7 cellular contexts compared by ENCODE assay signal in genomic region chr3:88031543-88032148, GRCh38. TPM values are rescaled to one million over a fixed set of nuclear protein-coding genes. Genes with fewer than 3 reads are reported as not detected.
A peak's percentile ranks its signal among the peaks of the same experiment; 100 is the strongest.
DNase-seq lines count a peak whose midpoint lies in the region; ATAC-seq and TF ChIP-seq lines count a peak whose summit lies in the region.

No MANE protein-coding gene starts in this region.

- no peaks in the 10 kb centered on the region for H3K36me3 ChIP-seq in esophagus muscularis mucosa
- H3K36me3 ChIP-seq in osteoblast (ENCODE audit: insufficient read depth, low read length): no peaks in the 10 kb centered on the region

- TF ChIP-seq CTCF in esophagus muscularis mucosa (IDR thresholded peaks at IDR 0.05) (no peak), osteoblast (IDR thresholded peaks at IDR 0.05; ENCODE audit: extremely low read depth, low read depth, low read length) (no peak)

- peaks cover 5 to 14% (median 9%) of the 10 kb centered on the region in 4 donors for H3K4me1 ChIP-seq in esophagus muscularis mucosa
- peaks cover 17% of the 10 kb centered on the region for H3K4me1 ChIP-seq in osteoblast (ENCODE audit: insufficient read depth, low read length)

- no peaks in the 10 kb centered on the region for H3K36me3 Mint-ChIP-seq in T-helper 1 cell treated with Interleukin-12 subunit alpha and Interleukin-12 subunit beta and Interleukin-4 antibody, amounts not matched to agents 30 μg/mL and 1 μg/mL, for 36 hours (ENCODE audit: low read depth)

- no peaks in the 10 kb centered on the region for H3K27me3 Mint-ChIP-seq in T-helper 1 cell treated with Interleukin-12 subunit alpha and Interleukin-12 subunit beta and Interleukin-4 antibody, amounts not matched to agents 30 μg/mL and 1 μg/mL, for 36 hours (ENCODE audit: low read depth)

- WGBS in esophagus muscularis mucosa: 34% methylated on average over 2 of the region's 2 CpGs

- ATAC-seq in GM19467 (IDR thresholded peaks at IDR 0.05; ENCODE audit: unreplicated experiment) (peak; percentile 91), HG03469 (IDR thresholded peaks at IDR 0.05; ENCODE audit: unreplicated experiment) (peak; percentile 79)

- H4K20me1 ChIP-seq in osteoblast (ENCODE audit: insufficient read depth, low read length): no peaks in the 10 kb centered on the region

- DNase-seq in GM04504 (ENCODE audit: low read depth): peak; percentile 5
- no peak for DNase-seq in esophagus muscularis mucosa (ENCODE audit: extremely low spot score)
- peak; percentile 39 for DNase-seq in osteoblast (ENCODE audit: insufficient read length, low spot score, missing footprints)
- no peak for DNase-seq in D341Med (ENCODE audit: low spot score)

- no peaks in the 10 kb centered on the region for H3K9me3 Mint-ChIP-seq in T-helper 1 cell treated with Interleukin-12 subunit alpha and Interleukin-12 subunit beta and Interleukin-4 antibody, amounts not matched to agents 30 μg/mL and 1 μg/mL, for 36 hours

- peaks cover 30% of the 10 kb centered on the region for H3K4me1 Mint-ChIP-seq in T-helper 1 cell treated with Interleukin-12 subunit alpha and Interleukin-12 subunit beta and Interleukin-4 antibody, amounts not matched to agents 30 μg/mL and 1 μg/mL, for 36 hours (ENCODE audit: low read depth)

- H3K79me2 ChIP-seq in osteoblast (ENCODE audit: insufficient read depth, low read length): no peaks in the 10 kb centered on the region

- H3K9me3 ChIP-seq in esophagus muscularis mucosa (peaks cover 0 to 2% (median under 1%) of the 10 kb centered on the region in 4 donors), osteoblast (ENCODE audit: low read depth, low read length) (no peaks in the 10 kb centered on the region)

- no peak for TF ChIP-seq EP300 in esophagus muscularis mucosa (IDR thresholded peaks at IDR 0.05)

- H3K27ac ChIP-seq in esophagus muscularis mucosa (replicated peaks in 1 of 4) (peak overlapping the region; percentile 45 to 67 (median 62)), osteoblast (ENCODE audit: low read depth, low read length) (peak overlapping the region; percentile 78)

- intact Hi-C loops in esophagus muscularis mucosa (cut with DNase I): no loop called here

- TF ChIP-seq POLR2A in esophagus muscularis mucosa (IDR thresholded peaks at IDR 0.05; ENCODE audit: low read depth): no peak

- H3K4me2 ChIP-seq in osteoblast (ENCODE audit: insufficient read depth, low read length): peak overlapping the region; percentile 98

- peak overlapping the region; percentile 82 for H3K4me3 Mint-ChIP-seq in T-helper 1 cell treated with Interleukin-12 subunit alpha and Interleukin-12 subunit beta and Interleukin-4 antibody, amounts not matched to agents 30 μg/mL and 1 μg/mL, for 36 hours

- peak overlapping the region; percentile 33 to 55 (median 44) for H3K4me3 ChIP-seq in esophagus muscularis mucosa
- peak overlapping the region; percentile 74 for H3K4me3 ChIP-seq in osteoblast (ENCODE audit: insufficient read depth, low read length)

- H2AFZ ChIP-seq in osteoblast (ENCODE audit: low read length): peak overlapping the region; percentile 98

- peak overlapping the region; percentile 83 for H3K27ac Mint-ChIP-seq in T-helper 1 cell treated with Interleukin-12 subunit alpha and Interleukin-12 subunit beta and Interleukin-4 antibody, amounts not matched to agents 30 μg/mL and 1 μg/mL, for 36 hours

- no peaks in the 10 kb centered on the region for H3K27me3 ChIP-seq in esophagus muscularis mucosa
- H3K27me3 ChIP-seq in osteoblast (ENCODE audit: insufficient read depth, low read length): no peaks in the 10 kb centered on the region

RNA-seq across cellular contexts. Expression of gene CGGBP1, which starts 27.2 kb away (rescaled TPM):
- total RNA-seq in esophagus muscularis mucosa: 10 to 100 TPM; 52.0 to 77.2 (median 58.7) TPM
- total RNA-seq in osteoblast: 107 and 111 TPM in 2 replicates

RNA-seq across cellular contexts. Expression of gene ZNF654, which starts 27.4 kb away (rescaled TPM):
- total RNA-seq in esophagus muscularis mucosa (10 to 100 TPM; 11.8 to 17.9 (median 16.0) TPM), osteoblast (21.8 and 23.2 TPM in 2 replicates)

Comparison
In these comparisons a context has a peak if more than half of its experiments do, and no peak if none do; other contexts are left out.
1. DNase-seq: peak in GM04504 (single experiment) and osteoblast (single experiment); none in esophagus muscularis mucosa (single experiment) and D341Med (single experiment).